ENCODE assay signal across 18 cellular contexts in genomic region chr7:2568521-2569223, GRCh38. TPM values are rescaled to one million over a fixed set of nuclear protein-coding genes. Genes with fewer than 3 reads are reported as not detected.
DNase-seq lines count a peak whose midpoint lies in the region; ATAC-seq, FAIRE-seq and TF ChIP-seq lines count a peak whose summit lies in the region.
"Had no signal": no experiment of that assay in that cellular context is flagged by ENCODE, and none has a peak within 500 bp of the region (broad histone marks: within the 10 kb centered on the region; RNA-seq: fewer than 3 reads in every experiment).

No MANE protein-coding gene starts in this region.

- H3K4me1 Mint-ChIP-seq in H9: peaks cover 9 to 15% of the 10 kb centered on the region in 2 experiments
- peaks cover 25% of the 10 kb centered on the region for H3K4me1 Mint-ChIP-seq in endodermal cell
- H3K4me1 Mint-ChIP-seq in nephron progenitor cell: peaks cover 59% of the 10 kb centered on the region

- H3K56ac ChIP-seq in H9 (ENCODE audit: insufficient read length, low read depth, low read length): no peak overlapping the region

- no peaks in the 10 kb centered on the region for H3K79me2 ChIP-seq in H9 (ENCODE audit: insufficient read depth, low read length)

- no peak overlapping the region for H3K4me3 ChIP-seq in endodermal cell (ENCODE audit: low read length)
- no peak overlapping the region for H3K4me3 ChIP-seq in MG63
- H3K4me3 ChIP-seq: HAP-1 had no signal

- intact Hi-C loops in left cardiac atrium (cut with DNase I): loop anchor here (5.0 kb wide), 2 partner anchors 34 to 114 kb away; no protein-coding TSS in a partner anchor

- H2BK120ac ChIP-seq in H9 (ENCODE audit: low read depth, low read length, poor library complexity, severe bottlenecking): no peak overlapping the region

- H3K4me1 ChIP-seq in H9 (ENCODE audit: insufficient read depth, low read length) (no peaks in the 10 kb centered on the region), endodermal cell (ENCODE audit: control insufficient read depth, insufficient read depth, low read length) (peaks cover 26% of the 10 kb centered on the region)
- H3K4me1 ChIP-seq: HAP-1 had no signal

- DNase-seq in H9: no peak
- no peak for DNase-seq in endodermal cell
- no peak for DNase-seq in nephron progenitor cell
- DNase-seq in urothelium cell line (ENCODE audit: low spot score): no peak
- DNase-seq in left cardiac atrium: no peak
- no peak for DNase-seq in MG63
- DNase-seq in DMS153 treated with DMSO at 0.1 percent for 48 hours (lab: John Stamatoyannopoulos, UW; ENCODE audit: unreplicated experiment): no peak
- DNase-seq: CD4-positive, alpha-beta T cell; DMS153; DMS79 treated with DMSO at 0.1 percent for 48 hours; GF-D8 had no signal

- H2BK5ac ChIP-seq in H9 (ENCODE audit: insufficient read length, low read length): no peak overlapping the region

- H3K27ac ChIP-seq in H9 (ENCODE audit: insufficient read length, low read depth, low read length) (no peak overlapping the region), endodermal cell (ENCODE audit: low read depth, low read length) (peak overlapping the region; percentile 42)
- H3K27ac ChIP-seq: C4-2B had no signal

- H3K27me3 ChIP-seq in H9 (ENCODE audit: insufficient read depth, low read length): no peaks in the 10 kb centered on the region
- no peaks in the 10 kb centered on the region for H3K27me3 ChIP-seq in endodermal cell (ENCODE audit: control insufficient read depth, insufficient read depth, low read length, poor library complexity, severe bottlenecking)
- H3K27me3 ChIP-seq in MG63: no peaks in the 10 kb centered on the region

- H4K91ac ChIP-seq in H9 (ENCODE audit: insufficient read length, low read depth, low read length): no peak overlapping the region

- H4K20me1 ChIP-seq in H9 (ENCODE audit: control insufficient read depth, insufficient read depth, insufficient read length): no peaks in the 10 kb centered on the region

- H2AFZ ChIP-seq in H9 (ENCODE audit: low read length): no peak overlapping the region

- no peak overlapping the region for H2BK12ac ChIP-seq in H9 (ENCODE audit: insufficient read length, low read depth, low read length)

- H3K9me3 ChIP-seq in H9 (ENCODE audit: control insufficient read depth, low read depth, low read length): no peaks in the 10 kb centered on the region
- H3K9me3 ChIP-seq in endodermal cell (ENCODE audit: control insufficient read depth, low read length): no peaks in the 10 kb centered on the region
- no peaks in the 10 kb centered on the region for H3K9me3 ChIP-seq in MG63
- H3K9me3 ChIP-seq: HAP-1 had no signal

- H3K36me3 ChIP-seq in endodermal cell (ENCODE audit: control insufficient read depth, insufficient read depth, low read length) (peaks cover 6% of the 10 kb centered on the region), MG63 (peaks cover 5% of the 10 kb centered on the region; the same call in 1 of the 2 replicates)
- H3K36me3 ChIP-seq: HAP-1 had no signal

- no peak overlapping the region for H4K8ac ChIP-seq in H9 (replicated peaks; ENCODE audit: insufficient read length, low read depth, low read length)

- H2BK20ac ChIP-seq in H9 (ENCODE audit: low read depth, low read length, poor library complexity, severe bottlenecking): no peak overlapping the region

- FAIRE-seq in urothelium cell line (lab: Jason Lieb, UNC): peak; percentile 55
- FAIRE-seq: GM19239, H1, HepG2 had no signal

- TF ChIP-seq CTCF in H9 (conservative IDR thresholded peaks at IDR 0.05) (no peak), endodermal cell (conservative IDR thresholded peaks at IDR 0.05) (no peak), nephron progenitor cell (IDR thresholded peaks at IDR 0.05) (no peak)

- H4K5ac ChIP-seq in H9 (ENCODE audit: insufficient read length, low read depth, low read length): no peak overlapping the region

- no peak overlapping the region for H2AK5ac ChIP-seq in H9 (ENCODE audit: insufficient read length, low read length)

- H3K9ac ChIP-seq in H9 (ENCODE audit: extremely low read depth, insufficient read length, low read length) (no peak overlapping the region), endodermal cell (ENCODE audit: extremely low read depth, low read length, poor library complexity, severe bottlenecking) (no peak overlapping the region)

- H3K23me2 ChIP-seq in H9 (ENCODE audit: insufficient read length, low read depth, low read length, poor library complexity, severe bottlenecking): no peaks in the 10 kb centered on the region

- H3K4ac ChIP-seq in H9 (ENCODE audit: low read depth, low read length): no peak overlapping the region

- H3K9me3 Mint-ChIP-seq in H9 (no peaks in the 10 kb centered on the region), endodermal cell (no peaks in the 10 kb centered on the region), nephron progenitor cell (no peaks in the 10 kb centered on the region)
- H3K9me3 Mint-ChIP-seq: CD4-positive, alpha-beta T cell; IgD-negative memory B cell had no signal

- H3K18ac ChIP-seq in H9 (ENCODE audit: insufficient read length, low read depth, low read length): no peak overlapping the region

- H2BK15ac ChIP-seq in H9 (ENCODE audit: low read depth, low read length): no peak overlapping the region

- H3K36me3 Mint-ChIP-seq in H9 (ENCODE audit: insufficient read depth in 1 of 3, low read depth in 3 of 3) (peaks cover 0 to 2% (median 0%) of the 10 kb centered on the region in 3 experiments; a peak in 1 of 7 replicates), endodermal cell (ENCODE audit: low read depth) (peaks cover 12% of the 10 kb centered on the region), nephron progenitor cell (ENCODE audit: low read depth) (peaks cover 15% of the 10 kb centered on the region)

- no peaks in the 10 kb centered on the region for H3K79me1 ChIP-seq in H9 (ENCODE audit: insufficient read depth, low read depth, low read length, poor library complexity, severe bottlenecking)

- no peak for ATAC-seq in left cardiac atrium

- no CpG with 5 or more reads among the region's 24 CpGs for WGBS in H9 (ENCODE audit: extremely low coverage, insufficient read length, low lambda C conversion rate)
- 90 to 93% methylated on average over 18 to 24 of the region's 24 CpGs for WGBS in endodermal cell (ENCODE audit: insufficient coverage in 1 of 2, insufficient read length in 1 of 2), 2 experiments

- no peak overlapping the region for H3K23ac ChIP-seq in H9 (ENCODE audit: insufficient read length, low read depth, low read length)

- H3K27me3 Mint-ChIP-seq in H9 (ENCODE audit: low read depth) (no peaks in the 10 kb centered on the region), endodermal cell (ENCODE audit: insufficient read depth) (no peaks in the 10 kb centered on the region), nephron progenitor cell (ENCODE audit: low read depth, poor library complexity) (peaks cover 3% of the 10 kb centered on the region)
- H3K27me3 Mint-ChIP-seq: B cell; CD4-positive, alpha-beta T cell; IgD-negative memory B cell had no signal

- no peak overlapping the region for H3T11ph ChIP-seq in H9 (ENCODE audit: low read length)

- H3K4me2 ChIP-seq in H9 (ENCODE audit: insufficient read depth, insufficient read length, low read length): no peak overlapping the region

- H3K14ac ChIP-seq in H9 (ENCODE audit: insufficient read depth, low read length): no peak overlapping the region; the same call in 1 of the 2 replicates

- H3K4me3 Mint-ChIP-seq in H9 (no peak overlapping the region; a peak in 1 of 5 replicates), endodermal cell (no peak overlapping the region), nephron progenitor cell (no peak overlapping the region)
- H3K4me3 Mint-ChIP-seq: CD4-positive, alpha-beta T cell had no signal

- peak overlapping the region in 2 of 3 experiments; percentile 39 to 49; a peak in 4 of 7 replicates for H3K27ac Mint-ChIP-seq in H9
- peak overlapping the region; percentile 72 for H3K27ac Mint-ChIP-seq in endodermal cell
- H3K27ac Mint-ChIP-seq in nephron progenitor cell: peak overlapping the region; percentile 81
- H3K27ac Mint-ChIP-seq: CD4-positive, alpha-beta T cell; IgD-negative memory B cell had no signal

RNA-seq across cellular contexts. Expression of gene IQCE, which starts 9.9 kb away (rescaled TPM):
- total RNA-seq in H9 (2021) (6.7 and 7.0 TPM in 2 replicates), endodermal cell (10 to 100 TPM; 15.4 to 20.8 TPM), left cardiac atrium (10 to 100 TPM; 11.5 to 12.0 TPM)
- polyA plus RNA-seq in endodermal cell (2013, experiment 1 of 2): 15.7 TPM
- polyA plus RNA-seq in endodermal cell (2013, experiment 2 of 2): 13.5 TPM
- total RNA-seq in MG63 (2014; rRNA removed; shearing (Covaris generic); ENCODE audit: low replicate concordance): 8.6 and 18.2 TPM in 2 replicates

RNA-seq across cellular contexts. Expression of gene BRAT1, which starts 13.3 kb away (rescaled TPM):
- 41.2 and 42.6 TPM in 2 replicates for total RNA-seq in H9 (2021)
- 10 to 100 TPM; 42.1 to 42.7 TPM for total RNA-seq in endodermal cell
- polyA plus RNA-seq in endodermal cell (2013, experiment 1 of 2): 46.3 TPM
- polyA plus RNA-seq in endodermal cell (2013, experiment 2 of 2): 42.2 TPM
- total RNA-seq in left cardiac atrium: 10 to 100 TPM; 14.6 to 17.6 TPM
- total RNA-seq in MG63 (2014; rRNA removed; shearing (Covaris generic); ENCODE audit: low replicate concordance): 43.2 and 59.7 TPM in 2 replicates

RNA-seq across cellular contexts. Expression of gene LFNG, which starts 49.1 kb away (rescaled TPM):
- 52.9 and 55.3 TPM in 2 replicates for total RNA-seq in H9 (2021)
- total RNA-seq in endodermal cell: 10 to 100 TPM; 16.0 to 47.2 TPM
- polyA plus RNA-seq in endodermal cell (2013, experiment 1 of 2): 54.6 TPM
- 43.4 TPM for polyA plus RNA-seq in endodermal cell (2013, experiment 2 of 2)
- total RNA-seq in left cardiac atrium: 1 to 10 TPM; 8.7 to 9.2 TPM
- 2.9 and 6.0 TPM in 2 replicates for total RNA-seq in MG63 (2014; rRNA removed; shearing (Covaris generic); ENCODE audit: low replicate concordance)
